Comparison of ENCODE assay signal across 1 cellular context in genomic region chr12:12376636-12377448, GRCh38.
TF ChIP-seq lines count a peak whose summit lies in the region.

No MANE protein-coding gene starts in this region.

TF ChIP-seq in GM12878, 131 proteins besides CTCF, POLR2A, EP300 and RAD21 (continued from another document):
- TF ChIP-seq ZBTB11 (CRISPR knock-in tag; IDR thresholded peaks at IDR 0.05) (no peak), NKRF (conservative IDR thresholded peaks at IDR 0.05) (no peak), TCF12 (IDR thresholded peaks at IDR 0.05; ENCODE audit: low read depth, low read length) (no peak), BRCA1 (IDR thresholded peaks at IDR 0.05; ENCODE audit: low read depth, low read length) (no peak), RUNX3 (IDR thresholded peaks at IDR 0.05; ENCODE audit: low read length) (peak; percentile 40; the same call in 1 of the 2 replicates), SIX5 (IDR thresholded peaks at IDR 0.05; ENCODE audit: low read depth, low read length, severe bottlenecking) (no peak)
TF ChIP-seq in GM12878: peak in this region for 14.
